14 cellular contexts compared by ENCODE assay signal in the genomic region with DNA sequence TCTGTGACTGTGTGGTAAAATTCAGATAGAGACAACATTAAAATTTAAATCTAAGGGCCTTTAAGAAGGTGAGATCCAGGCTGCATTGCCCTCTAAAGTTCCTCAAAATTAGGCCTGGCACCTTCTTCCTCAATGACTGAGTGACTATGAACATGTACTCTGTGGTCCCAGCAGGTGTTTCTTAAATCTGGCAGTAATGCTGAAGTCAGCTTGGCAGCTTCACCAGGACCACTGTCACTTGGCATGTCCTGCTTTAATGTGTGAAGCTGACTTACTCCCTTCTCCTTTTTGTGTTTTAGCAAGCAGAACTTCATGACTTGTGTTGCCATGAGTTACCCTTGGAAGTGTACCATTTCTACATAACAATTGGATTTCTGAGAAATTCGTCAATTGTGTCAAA.
"Had no signal": no experiment of that assay in that cellular context is flagged by ENCODE, and none has a peak within 500 bp of the region (broad histone marks: within the 10 kb centered on the region; RNA-seq: fewer than 3 reads in every experiment).

No MANE protein-coding gene starts in this region.

- H3K4me1 Mint-ChIP-seq: activated CD4-positive, alpha-beta T cell treated with anti-CD3 and anti-CD28 coated beads, Interleukin-2, amount 10 ng/mL, durations not matched to agents 24 days and 14 days; activated naive CD8-positive, alpha-beta T cell treated with anti-CD3 and anti-CD28 coated beads, Interleukin-2, amount 50 U/mL, for 24 hours; neural crest cell had no signal

- H3K27ac ChIP-seq: ascending aorta, gastroesophageal sphincter, pancreas, testis had no signal

- H3K36me3 Mint-ChIP-seq: WTC11 had no signal

- H3K27ac Mint-ChIP-seq: activated CD4-positive, alpha-beta T cell treated with anti-CD3 and anti-CD28 coated beads, Interleukin-2, amount 10 ng/mL, durations not matched to agents 24 days and 14 days; activated naive CD8-positive, alpha-beta T cell treated with anti-CD3 and anti-CD28 coated beads, Interleukin-2, amount 50 U/mL, for 24 hours; effector memory CD8-positive, alpha-beta T cell; stimulated activated naive CD8-positive, alpha-beta T cell treated with anti-CD3 and anti-CD28 coated beads, Interleukin-15, Interleukin-2, amounts not matched to agents 100 ng/mL and 50 ng/mL, for 24 hours; WTC11 had no signal

- H3K4me3 Mint-ChIP-seq: activated CD4-positive, alpha-beta T cell treated with anti-CD3 and anti-CD28 coated beads, Interleukin-2, amount 10 ng/mL, durations not matched to agents 24 days and 14 days; activated naive CD8-positive, alpha-beta T cell treated with anti-CD3 and anti-CD28 coated beads, Interleukin-2, amount 50 U/mL, for 24 hours; effector memory CD8-positive, alpha-beta T cell; neural crest cell; stimulated activated naive CD8-positive, alpha-beta T cell treated with anti-CD3 and anti-CD28 coated beads, Interleukin-15, Interleukin-2, amounts not matched to agents 100 ng/mL and 50 ng/mL, for 24 hours; WTC11 had no signal

- DNase-seq: activated naive CD4-positive, alpha-beta T cell treated with Interleukin-2 at 50 U/mL for 16 hours; activated naive CD8-positive, alpha-beta T cell treated with anti-CD3 and anti-CD28 coated beads, Interleukin-2, amount 50 U/mL, for 24 hours; effector memory CD8-positive, alpha-beta T cell; kidney; pancreas; stimulated activated CD4-positive, alpha-beta T cell treated with anti-CD3 and anti-CD28 coated beads, Interleukin-15, amount 100 ng/mL, for 24 hours; stimulated activated CD4-positive, alpha-beta T cell treated with anti-CD3 and anti-CD28 coated beads, Interleukin-4, amount 100 ng/mL, for 24 hours; testis had no signal

- H3K27me3 Mint-ChIP-seq: activated CD4-positive, alpha-beta T cell treated with anti-CD3 and anti-CD28 coated beads, Interleukin-2, amount 10 ng/mL, durations not matched to agents 24 days and 14 days; activated naive CD8-positive, alpha-beta T cell treated with anti-CD3 and anti-CD28 coated beads, Interleukin-2, amount 50 U/mL, for 24 hours; effector memory CD8-positive, alpha-beta T cell; stimulated activated naive CD8-positive, alpha-beta T cell treated with anti-CD3 and anti-CD28 coated beads, Interleukin-15, Interleukin-2, amounts not matched to agents 100 ng/mL and 50 ng/mL, for 24 hours had no signal

- H3K9me3 ChIP-seq: pancreas, testis had no signal

- H3K4me3 ChIP-seq: ascending aorta, gastroesophageal sphincter, pancreas, testis had no signal

- H3K36me3 ChIP-seq: ascending aorta, gastroesophageal sphincter, pancreas had no signal

- H3K9me3 Mint-ChIP-seq: activated CD4-positive, alpha-beta T cell treated with anti-CD3 and anti-CD28 coated beads, Interleukin-2, amount 10 ng/mL, durations not matched to agents 24 days and 14 days; stimulated activated naive CD8-positive, alpha-beta T cell treated with anti-CD3 and anti-CD28 coated beads, Interleukin-15, Interleukin-2, amounts not matched to agents 100 ng/mL and 50 ng/mL, for 24 hours; WTC11 had no signal

- H3K27me3 ChIP-seq: ascending aorta, gastroesophageal sphincter, pancreas, testis had no signal

- H3K4me1 ChIP-seq: ascending aorta, gastroesophageal sphincter, pancreas, testis had no signal
